24 cellular contexts compared by ENCODE assay signal in genomic region chr3:184327171-184327570, GRCh38. TPM values are rescaled to one million over a fixed set of nuclear protein-coding genes. Genes with fewer than 3 reads are reported as not detected.
A peak's percentile ranks its signal among the peaks of the same experiment; 100 is the strongest.
DNase-seq lines count a peak whose midpoint lies in the region; ATAC-seq and TF ChIP-seq lines count a peak whose summit lies in the region.
"Had no signal": no experiment of that assay in that cellular context is flagged by ENCODE, and none has a peak within 500 bp of the region (broad histone marks: within the 10 kb centered on the region; RNA-seq: fewer than 3 reads in every experiment).

No MANE protein-coding gene starts in this region.

- TF ChIP-seq EP300 in gastroesophageal sphincter (IDR thresholded peaks at IDR 0.05), result no peak

- POLR2A ChIA-PET in RWPE1 (lab: Yijun Ruan, JAX; ENCODE audit: low non-redundant PET) (no interaction called here), GM10248 (lab: Yijun Ruan, JAX) (interaction anchor here (1.1 to 1.3 kb wide), 3 partner anchors 9 to 11 kb away, joined by 3 to 5 read pairs (median 3); partner anchors contain the start of gene FAM131A)

- no peak overlapping the region for H3K4me3 Mint-ChIP-seq in dendritic cell treated with granulocyte-macrophage colony-stimulating factor and Interleukin-4, amounts not matched to agents 40 ng/mL and 50 ng/mL, for 4 days
- H3K4me3 Mint-ChIP-seq: activated CD4-positive, alpha-beta T cell treated with anti-CD3 and anti-CD28 coated beads, Interleukin-2, amount 10 ng/mL, durations not matched to agents 7 days and 5 days; memory B cell had no signal

- no peak for TF ChIP-seq POLR2A in gastroesophageal sphincter (IDR thresholded peaks at IDR 0.05)

- H3K4me1 ChIP-seq in right cardiac atrium (ENCODE audit: control insufficient read depth, insufficient read depth, low read length), result no peaks in the 10 kb centered on the region
- peaks cover 0 to 30% (median 0%) of the 10 kb centered on the region in 3 donors for H3K4me1 ChIP-seq in gastroesophageal sphincter
- H3K4me1 ChIP-seq: BLaER1, HAP-1, prostate gland had no signal

- H3K4me1 Mint-ChIP-seq in dendritic cell treated with granulocyte-macrophage colony-stimulating factor and Interleukin-4, amounts not matched to agents 40 ng/mL and 50 ng/mL, for 4 days (ENCODE audit: low read depth), result peaks cover 17% of the 10 kb centered on the region
- H3K4me1 Mint-ChIP-seq: memory B cell had no signal

- DNase-seq in right cardiac atrium (peak in 2 of 3 donors; percentile 50 to 55), left ventricle myocardium superior (no peak), RWPE1 (ENCODE audit: low spot score) (no peak), GM10248 (ENCODE audit: extremely low spot score) (no peak), medulla oblongata (ENCODE audit: extremely low spot score) (no peak)
- DNase-seq: ACHN; activated CD4-positive, alpha-beta T cell treated with anti-CD3 and anti-CD28 coated beads, Interleukin-2, amount 10 ng/mL, durations not matched to agents 7 days and 5 days; amniotic stem cell; dermis blood vessel endothelial cell; NCI-H1105 treated with DMSO at 0.1 percent for 48 hours; NCI-H2081; NCI-H345; NCI-H774; Right ventricle myocardium superior; stimulated activated CD8-positive, alpha-beta memory T cell treated with anti-CD3 and anti-CD28 coated beads, Interleukin-4, amount 100 ng/mL, for 48 hours had no signal

- H3K9me3 ChIP-seq in right cardiac atrium (ENCODE audit: control insufficient read depth, low read length), result no peaks in the 10 kb centered on the region
- no peaks in the 10 kb centered on the region for H3K9me3 ChIP-seq in gastroesophageal sphincter
- H3K9me3 ChIP-seq: BLaER1, HAP-1, neutrophil, prostate gland had no signal

- ATAC-seq in right cardiac atrium, result no peak
- ATAC-seq in left ventricle myocardium superior, result no peak
- no peak for ATAC-seq in HG02623 (IDR thresholded peaks at IDR 0.05; ENCODE audit: unreplicated experiment)
- no peak for ATAC-seq in gastroesophageal sphincter

- H3K36me3 ChIP-seq in gastroesophageal sphincter, result peaks cover 19 to 100% of the 10 kb centered on the region in 2 donors

- TF ChIP-seq CTCF in RWPE1 (conservative IDR thresholded peaks at IDR 0.05; ENCODE audit: low read depth), result no peak
- TF ChIP-seq CTCF in GM10248 (IDR thresholded peaks at IDR 0.05; ENCODE audit: control extremely low read depth, extremely low read depth, low read depth, missing control alignments), result no peak
- TF ChIP-seq CTCF in gastroesophageal sphincter (IDR thresholded peaks at IDR 0.05), result no peak

- peaks cover 100% of the 10 kb centered on the region for H3K36me3 Mint-ChIP-seq in dendritic cell treated with granulocyte-macrophage colony-stimulating factor and Interleukin-4, amounts not matched to agents 40 ng/mL and 50 ng/mL, for 4 days (ENCODE audit: low read depth)

- intact Hi-C loops in right cardiac atrium (cut with DNase I) (no loop called here), left ventricle myocardium superior (cut with micrococcal nuclease) (no loop called here)
- intact Hi-C loops in dendritic cell treated with granulocyte-macrophage colony-stimulating factor and Interleukin-4, amounts not matched to agents 40 ng/mL and 50 ng/mL, for 4 days (cut with micrococcal nuclease), result no loop called here

- H3K27ac Mint-ChIP-seq in dendritic cell treated with granulocyte-macrophage colony-stimulating factor and Interleukin-4, amounts not matched to agents 40 ng/mL and 50 ng/mL, for 4 days, result peak overlapping the region; percentile 50
- H3K27ac Mint-ChIP-seq: memory B cell had no signal

- 94% methylated on average over 21 of the region's 21 CpGs for WGBS in right cardiac atrium
- WGBS in gastroesophageal sphincter (ENCODE audit: low coverage in 1 of 2), 2 donors, result 91 to 93% methylated on average over 16 to 21 of the region's 21 CpGs

- H3K27ac ChIP-seq in right cardiac atrium (ENCODE audit: low read length) (no peak overlapping the region), RWPE1 (peak overlapping the region; percentile 53), gastroesophageal sphincter (no peak overlapping the region)
- H3K27ac ChIP-seq: BLaER1, cardiac muscle cell, neutrophil, prostate gland had no signal

- no peaks in the 10 kb centered on the region for H3K9me3 Mint-ChIP-seq in dendritic cell treated with granulocyte-macrophage colony-stimulating factor and Interleukin-4, amounts not matched to agents 40 ng/mL and 50 ng/mL, for 4 days
- H3K9me3 Mint-ChIP-seq: activated CD4-positive, alpha-beta T cell treated with anti-CD3 and anti-CD28 coated beads, Interleukin-2, amount 10 ng/mL, durations not matched to agents 7 days and 5 days; memory B cell had no signal

- CTCF ChIA-PET in RWPE1 (lab: Yijun Ruan, JAX), result interaction anchor here (0.6 kb wide), 1 partner anchor 12 kb away, joined by 3 read pairs; no protein-coding TSS in a partner anchor
- CTCF ChIA-PET in GM10248 (lab: Yijun Ruan, JAX), result interaction anchor here (1.2 to 1.6 kb wide), 3 partner anchors 12 to 26 kb away, joined by 3 to 5 read pairs (median 4); no protein-coding TSS in a partner anchor

- no peaks in the 10 kb centered on the region for H3K27me3 Mint-ChIP-seq in dendritic cell treated with granulocyte-macrophage colony-stimulating factor and Interleukin-4, amounts not matched to agents 40 ng/mL and 50 ng/mL, for 4 days
- H3K27me3 Mint-ChIP-seq: activated CD4-positive, alpha-beta T cell treated with anti-CD3 and anti-CD28 coated beads, Interleukin-2, amount 10 ng/mL, durations not matched to agents 7 days and 5 days; memory B cell had no signal

- no peaks in the 10 kb centered on the region for H3K27me3 ChIP-seq in right cardiac atrium (ENCODE audit: control insufficient read depth, insufficient read depth)
- H3K27me3 ChIP-seq in gastroesophageal sphincter, result no peaks in the 10 kb centered on the region
- H3K27me3 ChIP-seq: BLaER1, cardiac muscle cell, neutrophil had no signal

- H3K4me3 ChIP-seq in right cardiac atrium (ENCODE audit: low read length) (no peak overlapping the region), gastroesophageal sphincter (no peak overlapping the region)
- H3K4me3 ChIP-seq: BLaER1, cardiac muscle cell, HAP-1, prostate gland had no signal

RNA-seq across cellular contexts. Expression of gene FAM131A, which starts 10.2 kb away (rescaled TPM):
- total RNA-seq in right cardiac atrium, result 10 to 100 TPM; 26.5 to 41.1 (median 33.6) TPM
- polyA plus RNA-seq in right cardiac atrium, result 34.3 TPM
- 41.0 TPM for total RNA-seq in left ventricle myocardium superior
- total RNA-seq in gastroesophageal sphincter, result 10 to 100 TPM; 53.9 to 71.4 (median 65.3) TPM

RNA-seq across cellular contexts. Expression of gene EIF4G1, which starts 12.8 kb away (rescaled TPM):
- total RNA-seq in right cardiac atrium, result 100 to 1,000 TPM; 215 to 301 (median 245) TPM
- 203 TPM for polyA plus RNA-seq in right cardiac atrium
- 250 TPM for total RNA-seq in left ventricle myocardium superior
- 100 to 1,000 TPM; 233 to 431 (median 300) TPM for total RNA-seq in gastroesophageal sphincter

RNA-seq across cellular contexts. Expression of gene PSMD2, which starts 28.1 kb away (rescaled TPM):
- total RNA-seq in right cardiac atrium (100 to 1,000 TPM; 198 to 230 (median 227) TPM), left ventricle myocardium superior (242 TPM), gastroesophageal sphincter (100 to 1,000 TPM; 225 to 365 (median 273) TPM)
- 161 TPM for polyA plus RNA-seq in right cardiac atrium

RNA-seq across cellular contexts. Expression of gene CLCN2, which starts 34.2 kb away (rescaled TPM):
- total RNA-seq in right cardiac atrium (1 to 10 TPM; 2.0 to 4.9 (median 3.6) TPM), left ventricle myocardium superior (3.6 TPM), gastroesophageal sphincter (1 to 10 TPM; 2.0 to 6.8 (median 2.3) TPM)
- polyA plus RNA-seq in right cardiac atrium, result 2.7 TPM

RNA-seq across cellular contexts. Expression of gene POLR2H, which starts 34.3 kb away (rescaled TPM):
- 10 to 100 TPM; 24.4 to 32.9 (median 30.1) TPM for total RNA-seq in right cardiac atrium
- 37.6 TPM for polyA plus RNA-seq in right cardiac atrium
- total RNA-seq in left ventricle myocardium superior, result 26.0 TPM
- total RNA-seq in gastroesophageal sphincter, result 10 to 100 TPM; 32.8 to 54.1 (median 40.9) TPM

Comparison
In these comparisons a context has a peak if more than half of its experiments do, and no peak if none do; other contexts are left out.
1. DNase-seq: peak in right cardiac atrium (2 of 3); none in left ventricle myocardium superior (single experiment), RWPE1 (single experiment), GM10248 (single experiment) and medulla oblongata (single experiment).